In genomic region chr6:40536442-40536841, GRCh38 we compare ENCODE assay signal across 15 cellular contexts. TPM values are rescaled to one million over a fixed set of nuclear protein-coding genes. Genes with fewer than 3 reads are reported as not detected.
DNase-seq lines count a peak whose midpoint lies in the region; ATAC-seq and TF ChIP-seq lines count a peak whose summit lies in the region.
"Had no signal": no experiment of that assay in that cellular context is flagged by ENCODE, and none has a peak within 500 bp of the region (broad histone marks: within the 10 kb centered on the region; RNA-seq: fewer than 3 reads in every experiment).

No MANE protein-coding gene starts in this region.

- no peaks in the 10 kb centered on the region for H3K79me2 ChIP-seq in PC-9 (ENCODE audit: low read depth)

- no TSS peak for BruUV-seq in PC-9 (replicated peaks; lab: Mats Ljungman, UMichigan)

- no peak overlapping the region for H3K4me3 ChIP-seq in tibial artery
- no peak overlapping the region for H3K4me3 ChIP-seq in PC-9

- no peak overlapping the region for H3K27ac ChIP-seq in 22Rv1
- no peak overlapping the region for H3K27ac ChIP-seq in tibial artery
- no peak overlapping the region for H3K27ac ChIP-seq in PC-9

- in situ Hi-C loops in SK-MEL-5 (cut with HindIII; ENCODE audit: low pct_unique_long_range_greater_than_20kb, low sequenced_read_pairs): no loop called here

- POLR2A ChIA-PET in PC-9 (lab: Charles Lee; ENCODE audit: unreplicated experiment): no interaction called here

- H3K4me1 ChIP-seq in tibial artery: no peaks in the 10 kb centered on the region
- H3K4me1 ChIP-seq in PC-9 (replicated peaks; ENCODE audit: insufficient read depth): no peaks in the 10 kb centered on the region

- H3K27me3 ChIP-seq in tibial artery (peaks cover 0 to 22% of the 10 kb centered on the region in 2 donors), PC-9 (ENCODE audit: insufficient read depth, low read depth) (peaks cover 61% of the 10 kb centered on the region)

- peak; percentile 29; the same call in 1 of the 2 replicates for TF ChIP-seq CTCF in 22Rv1 (IDR thresholded peaks at IDR 0.05)
- no peak for TF ChIP-seq CTCF in tibial artery (IDR thresholded peaks at IDR 0.05)
- no peak for TF ChIP-seq CTCF in PC-9 (conservative IDR thresholded peaks at IDR 0.05)

- H3K9me2 ChIP-seq in PC-9 (ENCODE audit: insufficient read depth): no peaks in the 10 kb centered on the region

- H3K4me2 ChIP-seq in PC-9: no peak overlapping the region

- DNase-seq in ELF-1 (ENCODE audit: low read depth, low spot score) (peak; percentile 72), SK-MEL-5 (ENCODE audit: low read depth, low spot score) (peak; percentile 55), iPS-NIHi11 (ENCODE audit: low spot score) (peak; percentile 72), kidney tubule cell (ENCODE audit: low spot score) (no peak), tibial artery (no peak), PC-9 (no peak)
- DNase-seq: activated CD4-positive, alpha-beta T cell treated with anti-CD3 and anti-CD28 coated beads, Interleukin-2, amount 50 U/mL, for 48 hours; activated naive CD4-positive, alpha-beta T cell treated with Interleukin-2 at 50 U/mL for 16 hours; cerebellar nuclear complex; NCI-H1436 treated with DMSO at 0.1 percent for 48 hours; NK-92 treated with Interleukin-12 subunit alpha and Interleukin-12 subunit beta, amount 100 ng/mL, for 24 hours; stimulated activated CD8-positive, alpha-beta memory T cell treated with anti-CD3 and anti-CD28 coated beads, Interleukin-4, amount 100 ng/mL, for 48 hours had no signal

- CTCF ChIA-PET in PC-9 (lab: Charles Lee): no interaction called here

- H3K9me3 ChIP-seq in tibial artery: no peaks in the 10 kb centered on the region
- no peaks in the 10 kb centered on the region for H3K9me3 ChIP-seq in PC-9 (ENCODE audit: insufficient read depth, low read depth)

- no peaks in the 10 kb centered on the region for H3F3A ChIP-seq in PC-9 (ENCODE audit: insufficient read depth, low read depth)

- intact Hi-C loops in tibial artery (cut with DNase I; ENCODE audit: low total_unique reads) (no loop called here), PC-9 (cut with micrococcal nuclease; ENCODE audit: unreplicated experiment) (no loop called here)

- no peaks in the 10 kb centered on the region for H3K36me3 ChIP-seq in tibial artery
- no peaks in the 10 kb centered on the region for H3K36me3 ChIP-seq in PC-9 (ENCODE audit: low read depth)

- ATAC-seq in HG02763 (IDR thresholded peaks at IDR 0.05; ENCODE audit: unreplicated experiment): no peak

- H4K20me1 ChIP-seq in PC-9 (ENCODE audit: insufficient read depth): no peaks in the 10 kb centered on the region

- H2AFZ ChIP-seq in PC-9: no peak overlapping the region

RNA-seq across cellular contexts. Expression of gene LRFN2, which starts 50.7 kb away (rescaled TPM):
- total RNA-seq in SK-MEL-5 (2014; rRNA removed; shearing (Covaris generic)): not detected in 2 replicates
- not detected in 2 replicates for polyA plus RNA-seq in SK-MEL-5 (2015; cell fraction: cytosol; rRNA removed)
- not detected in 2 replicates for polyA plus RNA-seq in SK-MEL-5 (2015; cell fraction: nucleus; rRNA removed)
- not detected in 2 replicates for total RNA-seq in PC-9 (2021)
- total RNA-seq: HT1080 had no signal

Comparison
In these comparisons a context has a peak if more than half of its experiments do, and no peak if none do; other contexts are left out.
1. DNase-seq: peak in ELF-1 (single experiment), SK-MEL-5 (single experiment) and iPS-NIHi11 (single experiment); none in kidney tubule cell (single experiment), tibial artery (0 of 2) and PC-9 (0 of 2).